10 cellular contexts compared by ENCODE assay signal in genomic region chr16:57349212-57350031, GRCh38. TPM values are rescaled to one million over a fixed set of nuclear protein-coding genes. Genes with fewer than 3 reads are reported as not detected.
A peak's percentile ranks its signal among the peaks of the same experiment; 100 is the strongest.
DNase-seq lines count a peak whose midpoint lies in the region; ATAC-seq and TF ChIP-seq lines count a peak whose summit lies in the region.
"Had no signal": no experiment of that assay in that cellular context is flagged by ENCODE, and none has a peak within 500 bp of the region (broad histone marks: within the 10 kb centered on the region; RNA-seq: fewer than 3 reads in every experiment).

No MANE protein-coding gene starts in this region.

- H3K27me3 ChIP-seq in BLaER1 treated with 17β-estradiol and CSF1 and Interleukin-3, amounts not matched to agents 10 nM and 100 nM: peaks cover 0 to 10% (median 0%) of the 10 kb centered on the region in 11 experiments; a peak in 4 of 22 replicates
- peaks cover 3% of the 10 kb centered on the region for H3K27me3 ChIP-seq in effector memory CD4-positive, alpha-beta T cell (replicated peaks; ENCODE audit: control insufficient read depth, insufficient read depth, low read length, poor library complexity, severe bottlenecking)

- ATAC-seq in GM18909 (IDR thresholded peaks at IDR 0.05; ENCODE audit: poor library complexity, unreplicated experiment) (peak; percentile 92), HG02970 (IDR thresholded peaks at IDR 0.05; ENCODE audit: low FRiP score, unreplicated experiment) (peak; percentile 58)

- peaks cover 44% of the 10 kb centered on the region for H3K27me3 Mint-ChIP-seq in activated T-helper 1 cell treated with anti-CD3 and anti-CD28 coated beads, Interleukin-12 subunit alpha, Interleukin-12 subunit beta, Interleukin-2, Interleukin-4 antibody, amounts not matched to agents 30 ng/mL and 10 ng/mL and 1 ng/mL, durations not matched to agents 14 hours and 24 hours and 36 hours (ENCODE audit: insufficient read depth)
- H3K27me3 Mint-ChIP-seq in osteocyte (ENCODE audit: unreplicated experiment): peaks cover 67% of the 10 kb centered on the region

- H3K4me1 Mint-ChIP-seq in activated T-helper 1 cell treated with anti-CD3 and anti-CD28 coated beads, Interleukin-12 subunit alpha, Interleukin-12 subunit beta, Interleukin-2, Interleukin-4 antibody, amounts not matched to agents 30 ng/mL and 10 ng/mL and 1 ng/mL, durations not matched to agents 14 hours and 24 hours and 36 hours (ENCODE audit: low read depth): peaks cover 8% of the 10 kb centered on the region
- H3K4me1 Mint-ChIP-seq in osteocyte (ENCODE audit: unreplicated experiment): no peaks in the 10 kb centered on the region

- intact Hi-C loops in activated T-helper 1 cell treated with anti-CD3 and anti-CD28 coated beads, Interleukin-12 subunit alpha, Interleukin-12 subunit beta, Interleukin-2, Interleukin-4 antibody, amounts not matched to agents 30 ng/mL and 10 ng/mL and 1 ng/mL, durations not matched to agents 14 hours and 24 hours and 36 hours (cut with micrococcal nuclease): no loop called here

- H3K9ac ChIP-seq in BLaER1 treated with 17β-estradiol and CSF1 and Interleukin-3, amounts not matched to agents 10 nM and 100 nM: peak overlapping the region in 2 of 11 experiments; percentile 6 to 12; a peak in 2 of 22 replicates

- DNase-seq in SKM-1 treated with dmso at 0.1 percent for 144 hours (lab: John Stamatoyannopoulos, UW; ENCODE audit: unreplicated experiment) (peak; percentile 71), amniotic stem cell (lab: John Stamatoyannopoulos, UW) (no peak), osteocyte (ENCODE audit: extremely low spot score, unreplicated experiment) (no peak)
- no peak for DNase-seq in activated T-helper 1 cell treated with anti-CD3 and anti-CD28 coated beads, Interleukin-12 subunit alpha, Interleukin-12 subunit beta, Interleukin-2, Interleukin-4 antibody, amounts not matched to agents 30 ng/mL and 10 ng/mL and 1 ng/mL, durations not matched to agents 14 hours and 24 hours and 36 hours (ENCODE audit: low spot score)
- no peak for DNase-seq in effector memory CD4-positive, alpha-beta T cell

- H3K4me3 ChIP-seq in BLaER1 treated with 17β-estradiol and CSF1 and Interleukin-3, amounts not matched to agents 10 nM and 100 nM: peak overlapping the region in 2 of 10 experiments; percentile 12 to 24; a peak in 2 of 20 replicates
- no peak overlapping the region for H3K4me3 ChIP-seq in effector memory CD4-positive, alpha-beta T cell (ENCODE audit: insufficient read depth, low read depth, low read length, poor library complexity, severe bottlenecking)

- no peaks in the 10 kb centered on the region for H3K36me3 ChIP-seq in BLaER1 treated with 17β-estradiol and CSF1 and Interleukin-3, amounts not matched to agents 10 nM and 100 nM
- no peaks in the 10 kb centered on the region for H3K36me3 ChIP-seq in effector memory CD4-positive, alpha-beta T cell (ENCODE audit: control insufficient read depth, insufficient read depth, low read length)

- no peak for TF ChIP-seq CTCF in osteocyte (IDR thresholded peaks at IDR 0.05)

- H4K20me1 ChIP-seq in BLaER1 treated with 17β-estradiol and CSF1 and Interleukin-3, amounts not matched to agents 10 nM and 100 nM: peaks cover 0 to 4% (median 0%) of the 10 kb centered on the region in 11 experiments; a peak in 1 of 22 replicates

- H3K27ac ChIP-seq in BLaER1 treated with 17β-estradiol and CSF1 and Interleukin-3, amounts not matched to agents 10 nM and 100 nM: 0 out of 22 replicates have a peak overlapping the region, but pooled peaks of 1 of the 11 experiments have one; percentile 1
- no peak overlapping the region for H3K27ac ChIP-seq in effector memory CD4-positive, alpha-beta T cell (ENCODE audit: insufficient read depth, low read length, poor library complexity, severe bottlenecking)

- no peak overlapping the region for H3K4me3 Mint-ChIP-seq in activated T-helper 1 cell treated with anti-CD3 and anti-CD28 coated beads, Interleukin-12 subunit alpha, Interleukin-12 subunit beta, Interleukin-2, Interleukin-4 antibody, amounts not matched to agents 30 ng/mL and 10 ng/mL and 1 ng/mL, durations not matched to agents 14 hours and 24 hours and 36 hours
- no peak overlapping the region for H3K4me3 Mint-ChIP-seq in osteocyte (ENCODE audit: unreplicated experiment)

- no peak overlapping the region for H3K27ac Mint-ChIP-seq in activated T-helper 1 cell treated with anti-CD3 and anti-CD28 coated beads, Interleukin-12 subunit alpha, Interleukin-12 subunit beta, Interleukin-2, Interleukin-4 antibody, amounts not matched to agents 30 ng/mL and 10 ng/mL and 1 ng/mL, durations not matched to agents 14 hours and 24 hours and 36 hours
- no peak overlapping the region for H3K27ac Mint-ChIP-seq in osteocyte (ENCODE audit: unreplicated experiment)

- H3K4me2 ChIP-seq in BLaER1 treated with 17β-estradiol and CSF1 and Interleukin-3, amounts not matched to agents 10 nM and 100 nM: peak overlapping the region; percentile 74 to 91 (median 82)

- H3K4me1 ChIP-seq in BLaER1 treated with 17β-estradiol and CSF1 and Interleukin-3, amounts not matched to agents 10 nM and 100 nM: peaks cover 15 to 28% (median 24%) of the 10 kb centered on the region in 10 experiments
- H3K4me1 ChIP-seq in effector memory CD4-positive, alpha-beta T cell (ENCODE audit: control insufficient read depth, insufficient read depth, low read length, poor library complexity, severe bottlenecking): no peaks in the 10 kb centered on the region

- H3K9me3 ChIP-seq in BLaER1 treated with 17β-estradiol and CSF1 and Interleukin-3, amounts not matched to agents 10 nM and 100 nM (replicated peaks in 1 of 11): peaks cover 0 to 15% (median 10%) of the 10 kb centered on the region in 11 experiments; a peak in 16 of 22 replicates
- no peaks in the 10 kb centered on the region for H3K9me3 ChIP-seq in effector memory CD4-positive, alpha-beta T cell (ENCODE audit: control insufficient read depth, low read length)

- no peaks in the 10 kb centered on the region for H3K36me3 Mint-ChIP-seq in activated T-helper 1 cell treated with anti-CD3 and anti-CD28 coated beads, Interleukin-12 subunit alpha, Interleukin-12 subunit beta, Interleukin-2, Interleukin-4 antibody, amounts not matched to agents 30 ng/mL and 10 ng/mL and 1 ng/mL, durations not matched to agents 14 hours and 24 hours and 36 hours (ENCODE audit: low read depth)
- H3K36me3 Mint-ChIP-seq in osteocyte (ENCODE audit: unreplicated experiment): peaks cover 6% of the 10 kb centered on the region

- no peaks in the 10 kb centered on the region for H3K9me3 Mint-ChIP-seq in activated T-helper 1 cell treated with anti-CD3 and anti-CD28 coated beads, Interleukin-12 subunit alpha, Interleukin-12 subunit beta, Interleukin-2, Interleukin-4 antibody, amounts not matched to agents 30 ng/mL and 10 ng/mL and 1 ng/mL, durations not matched to agents 14 hours and 24 hours and 36 hours
- H3K9me3 Mint-ChIP-seq in osteocyte (ENCODE audit: unreplicated experiment): peaks cover 11% of the 10 kb centered on the region

RNA-seq across cellular contexts. Expression of gene CCL22, which starts 9.2 kb away (rescaled TPM):
- 11.4 and 11.5 TPM in 2 replicates for total RNA-seq in activated T-helper 1 cell treated with anti-CD3 and anti-CD28 coated beads, Interleukin-12 subunit alpha, Interleukin-12 subunit beta, Interleukin-2, Interleukin-4 antibody, amounts not matched to agents 30 ng/mL and 10 ng/mL and 1 ng/mL, durations not matched to agents 14 hours and 24 hours and 36 hours
- total RNA-seq in osteocyte: not detected in 2 replicates
- total RNA-seq: G401, RPMI7951 had no signal

RNA-seq across cellular contexts. Expression of gene CX3CL1, which starts 22.9 kb away (rescaled TPM):
- total RNA-seq in activated T-helper 1 cell treated with anti-CD3 and anti-CD28 coated beads, Interleukin-12 subunit alpha, Interleukin-12 subunit beta, Interleukin-2, Interleukin-4 antibody, amounts not matched to agents 30 ng/mL and 10 ng/mL and 1 ng/mL, durations not matched to agents 14 hours and 24 hours and 36 hours: not detected in 2 replicates
- total RNA-seq in osteocyte: 2.3 and 2.6 TPM in 2 replicates
- total RNA-seq: G401 had no signal

RNA-seq across cellular contexts. Expression of gene CCL17, which starts 55.1 kb away (rescaled TPM):
- total RNA-seq in activated T-helper 1 cell treated with anti-CD3 and anti-CD28 coated beads, Interleukin-12 subunit alpha, Interleukin-12 subunit beta, Interleukin-2, Interleukin-4 antibody, amounts not matched to agents 30 ng/mL and 10 ng/mL and 1 ng/mL, durations not matched to agents 14 hours and 24 hours and 36 hours: 1.3 and 1.6 TPM in 2 replicates
- total RNA-seq in osteocyte: not detected in 2 replicates
- total RNA-seq: G401, RPMI7951 had no signal

Comparison
In these comparisons a context has a peak if more than half of its experiments do, and no peak if none do; other contexts are left out.
1. RNA of gene CCL22, which starts 9.2 kb away (total RNA-seq): 11.4 to 11.5 TPM in activated T-helper 1 cell treated with anti-CD3 and anti-CD28 coated beads, Interleukin-12 subunit alpha, Interleukin-12 subunit beta, Interleukin-2, Interleukin-4 antibody, amounts not matched to agents 30 ng/mL and 10 ng/mL and 1 ng/mL, durations not matched to agents 14 hours and 24 hours and 36 hours; not detected in osteocyte; every median in the first group is over 10 times any median in the second.